In the genomic region with DNA sequence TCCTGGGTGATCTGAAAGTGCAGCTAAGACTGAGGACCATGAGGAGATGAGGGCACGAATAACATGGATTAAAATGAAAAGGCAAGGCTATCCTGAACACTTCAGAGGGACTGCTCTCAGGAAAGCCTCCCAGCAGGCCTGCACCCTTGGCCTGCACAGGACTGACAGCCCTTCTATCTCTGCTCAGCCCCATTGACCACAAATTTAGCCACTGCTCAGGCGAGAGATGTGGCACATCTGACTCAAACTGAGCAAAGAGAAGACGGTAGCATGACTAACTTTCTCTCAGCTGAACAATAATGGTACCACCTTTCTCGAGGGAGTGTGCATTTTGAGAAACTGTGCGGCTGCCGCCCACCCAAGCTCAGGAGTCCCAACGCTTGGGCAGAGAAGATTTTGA, we compare ENCODE assay signal across 14 cellular contexts.
DNase-seq lines count a peak whose midpoint lies in the region; ATAC-seq and TF ChIP-seq lines count a peak whose summit lies in the region.
"Had no signal": no experiment of that assay in that cellular context is flagged by ENCODE, and none has a peak within 500 bp of the region (broad histone marks: within the 10 kb centered on the region; RNA-seq: fewer than 3 reads in every experiment).

No MANE protein-coding gene starts in this region.

- no peaks in the 10 kb centered on the region for H3K9me3 ChIP-seq in left lung
- H3K9me3 ChIP-seq: ovary had no signal

- peak overlapping the region in 1 of 2 donors; percentile 41 for H3K4me3 Mint-ChIP-seq in stimulated activated naive CD8-positive, alpha-beta T cell treated with anti-CD3 and anti-CD28 coated beads, Interleukin-15, amount 100 ng/mL, for 72 hours
- H3K4me3 Mint-ChIP-seq: type B pancreatic cell had no signal

- H3K27me3 ChIP-seq in left lung, result no peaks in the 10 kb centered on the region
- H3K27me3 ChIP-seq: ovary had no signal

- TF ChIP-seq CTCF in left lung (IDR thresholded peaks at IDR 0.05), result no peak

- ATAC-seq in GM21825 (IDR thresholded peaks at IDR 0.05; ENCODE audit: unreplicated experiment) (peak; percentile 39), HG03442 (IDR thresholded peaks at IDR 0.05; ENCODE audit: unreplicated experiment) (peak; percentile 68), left lung (no peak)
- ATAC-seq in stimulated activated naive CD8-positive, alpha-beta T cell treated with anti-CD3 and anti-CD28 coated beads, Interleukin-15, amount 100 ng/mL, for 72 hours, result peak; percentile 63
- ATAC-seq: HepG2, left lobe of liver had no signal

- no peaks in the 10 kb centered on the region for H3K27me3 Mint-ChIP-seq in stimulated activated naive CD8-positive, alpha-beta T cell treated with anti-CD3 and anti-CD28 coated beads, Interleukin-15, amount 100 ng/mL, for 72 hours
- H3K27me3 Mint-ChIP-seq: type B pancreatic cell had no signal

- intact Hi-C loops in left lung (cut with DNase I) (loop anchor here in 1 of 2 donors (10.0 kb wide), 1 partner anchor 429 kb away; no protein-coding TSS in a partner anchor), cardiac septum (cut with DNase I) (loop anchor here (2.0 to 5.0 kb wide), 2 partner anchors 56 to 347 kb away; no protein-coding TSS in a partner anchor)

- H3K36me3 ChIP-seq in left lung, result no peaks in the 10 kb centered on the region
- H3K36me3 ChIP-seq: ovary had no signal

- H3K9me3 Mint-ChIP-seq in stimulated activated naive CD8-positive, alpha-beta T cell treated with anti-CD3 and anti-CD28 coated beads, Interleukin-15, amount 100 ng/mL, for 72 hours, result peaks cover 10 to 20% of the 10 kb centered on the region in 2 donors
- H3K9me3 Mint-ChIP-seq: type B pancreatic cell had no signal

- H3K27ac Mint-ChIP-seq in stimulated activated naive CD8-positive, alpha-beta T cell treated with anti-CD3 and anti-CD28 coated beads, Interleukin-15, amount 100 ng/mL, for 72 hours, result no peak overlapping the region
- H3K27ac Mint-ChIP-seq: type B pancreatic cell had no signal

- peak; percentile 37 for DNase-seq in stimulated activated CD4-positive, alpha-beta T cell treated with anti-CD3 and anti-CD28 coated beads, Interleukin-15, amount 100 ng/mL, for 24 hours
- no peak for DNase-seq in stimulated activated CD4-positive, alpha-beta T cell treated with anti-CD3 and anti-CD28 coated beads, Interleukin-4, amount 100 ng/mL, for 4 hours
- peak; percentile 8 to 58 for DNase-seq in stimulated activated naive CD8-positive, alpha-beta T cell treated with anti-CD3 and anti-CD28 coated beads, Interleukin-15, amount 100 ng/mL, for 72 hours
- DNase-seq in left lung, result no peak
- DNase-seq in cardiac septum (ENCODE audit: low spot score), result no peak
- no peak for DNase-seq in NCI-H524 (lab: John Stamatoyannopoulos, UW)
- DNase-seq: NCI-H2081 treated with DMSO at 0.1 percent for 48 hours, ovary had no signal

- H3K4me3 ChIP-seq in left lung, result no peak overlapping the region
- H3K4me3 ChIP-seq: ovary had no signal

- H3K4me1 Mint-ChIP-seq in stimulated activated naive CD8-positive, alpha-beta T cell treated with anti-CD3 and anti-CD28 coated beads, Interleukin-15, amount 100 ng/mL, for 72 hours, result peaks cover 42% of the 10 kb centered on the region

- no peak overlapping the region for H3K27ac ChIP-seq in left lung
- H3K27ac ChIP-seq: ovary, RWPE1 had no signal

- H3K4me1 ChIP-seq in left lung, result peaks cover 0 to 6% of the 10 kb centered on the region in 2 donors

Comparison
In these comparisons a context has a peak if more than half of its experiments do, and no peak if none do; other contexts are left out.
1. DNase-seq: peak in stimulated activated CD4-positive, alpha-beta T cell treated with anti-CD3 and anti-CD28 coated beads, Interleukin-15, amount 100 ng/mL, for 24 hours (single experiment) and stimulated activated naive CD8-positive, alpha-beta T cell treated with anti-CD3 and anti-CD28 coated beads, Interleukin-15, amount 100 ng/mL, for 72 hours (2 of 2); none in stimulated activated CD4-positive, alpha-beta T cell treated with anti-CD3 and anti-CD28 coated beads, Interleukin-4, amount 100 ng/mL, for 4 hours (0 of 2), left lung (0 of 2), cardiac septum (single experiment) and NCI-H524 (0 of 2).